Comparison of ENCODE assay signal across 2 cellular contexts in the genomic region with DNA sequence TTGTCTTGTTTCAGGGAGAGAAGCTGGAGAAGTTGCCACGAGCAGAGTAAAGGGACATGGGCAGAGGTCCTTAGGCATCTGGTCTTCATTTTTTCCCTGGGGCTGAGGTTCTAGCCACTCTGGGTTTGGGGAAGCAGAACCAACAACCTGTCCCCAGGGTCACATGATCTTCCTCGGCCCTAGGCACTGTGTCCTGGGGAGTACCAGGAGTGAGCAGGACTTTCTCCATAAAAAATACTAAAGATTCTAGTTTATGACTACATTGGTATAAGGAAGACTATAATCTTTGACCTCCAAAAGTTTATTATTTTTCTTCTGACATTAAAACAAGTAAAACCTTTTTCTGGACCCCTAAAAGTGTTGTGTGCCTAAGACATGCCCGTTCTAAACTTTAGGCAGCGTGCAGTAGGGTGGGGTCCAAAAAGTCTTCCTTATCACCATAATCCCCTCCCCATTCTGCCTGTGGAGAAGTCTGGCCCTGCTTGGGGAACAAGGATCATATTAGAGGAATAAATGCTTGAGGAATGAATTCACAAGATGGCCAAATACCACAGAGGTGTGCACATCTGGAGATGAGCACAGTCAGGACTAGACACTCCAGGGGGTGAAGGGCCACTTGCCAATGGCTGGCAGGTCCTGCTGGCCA.
TF ChIP-seq lines count a peak whose summit lies in the region.

No MANE protein-coding gene starts in this region.

TF ChIP-seq in SK-N-SH treated with all-trans-retinoic acid at 6 μM for 48 hours, 23 proteins besides CTCF, POLR2A, EP300 and RAD21:
- TF ChIP-seq BACH2 (CRISPR knock-in tag; IDR thresholded peaks at IDR 0.05; ENCODE audit: borderline replicate concordance) (no peak), ZNF70 (CRISPR knock-in tag; IDR thresholded peaks at IDR 0.05) (0 out of 2 replicates have a peak, but pooled peaks have one; percentile 29)
TF ChIP-seq in SK-N-SH treated with all-trans-retinoic acid at 6 μM for 48 hours: peak in this region for 1.

TF ChIP-seq in SK-N-SH, 30 proteins besides CTCF, POLR2A, EP300 and RAD21:
- TF ChIP-seq, protein P1, sequence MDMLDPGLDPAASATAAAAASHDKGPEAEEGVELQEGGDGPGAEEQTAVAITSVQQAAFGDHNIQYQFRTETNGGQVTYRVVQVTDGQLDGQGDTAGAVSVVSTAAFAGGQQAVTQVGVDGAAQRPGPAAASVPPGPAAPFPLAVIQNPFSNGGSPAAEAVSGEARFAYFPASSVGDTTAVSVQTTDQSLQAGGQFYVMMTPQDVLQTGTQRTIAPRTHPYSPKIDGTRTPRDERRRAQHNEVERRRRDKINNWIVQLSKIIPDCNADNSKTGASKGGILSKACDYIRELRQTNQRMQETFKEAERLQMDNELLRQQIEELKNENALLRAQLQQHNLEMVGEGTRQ (IDR thresholded peaks at IDR 0.05; ENCODE audit: borderline replicate concordance, low read depth, low read length), result no peak
- no peak for TF ChIP-seq MEF2A (IDR thresholded peaks at IDR 0.05; ENCODE audit: borderline replicate concordance, low read depth)
TF ChIP-seq in SK-N-SH: peak in this region for 0.
